13 cellular contexts compared by ENCODE assay signal in the genomic region with DNA sequence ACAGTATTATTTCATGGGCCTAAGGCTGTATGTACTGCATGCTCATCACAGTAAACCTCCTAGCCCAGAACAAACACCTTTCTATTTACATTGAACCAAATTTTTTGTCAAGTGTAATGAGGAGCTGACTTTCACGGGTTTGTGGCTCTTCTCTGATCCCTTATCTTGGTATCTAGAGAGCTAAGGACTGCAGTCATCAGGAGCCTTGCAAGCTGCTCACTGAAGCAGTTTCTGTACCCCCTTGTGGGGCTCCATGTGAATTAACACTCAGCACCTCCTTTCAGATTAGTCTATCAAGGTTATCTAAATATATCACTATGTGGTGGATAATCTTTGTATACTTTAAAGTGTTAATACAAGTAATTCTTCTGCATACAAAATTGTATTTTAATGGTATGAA.
DNase-seq lines count a peak whose midpoint lies in the region; ATAC-seq and TF ChIP-seq lines count a peak whose summit lies in the region.
"Had no signal": no experiment of that assay in that cellular context is flagged by ENCODE, and none has a peak within 500 bp of the region (broad histone marks: within the 10 kb centered on the region; RNA-seq: fewer than 3 reads in every experiment).

No MANE protein-coding gene starts in this region.

- no peak overlapping the region for H3K27ac ChIP-seq in MM.1S (ENCODE audit: low read length)
- H3K27ac ChIP-seq: C4-2B, heart left ventricle had no signal

- H3K4me3 ChIP-seq in MM.1S (ENCODE audit: low read length), result no peak overlapping the region
- H3K4me3 ChIP-seq: heart left ventricle had no signal

- H3K4me3 Mint-ChIP-seq in activated T-cell treated with anti-CD3 and anti-CD28 coated beads, Interleukin-2, amount 50 U/mL, for 4 hours, result no peak overlapping the region
- no peak overlapping the region for H3K4me3 Mint-ChIP-seq in nephron progenitor cell
- H3K4me3 Mint-ChIP-seq: naive B cell; T-helper 1 cell treated with Interleukin-12 subunit alpha and Interleukin-12 subunit beta and Interleukin-4 antibody, amounts not matched to agents 30 μg/mL and 1 μg/mL, for 36 hours had no signal

- no peak overlapping the region for H3K9ac ChIP-seq in MM.1S (ENCODE audit: low read length)

- no peaks in the 10 kb centered on the region for H3F3A ChIP-seq in MM.1S (ENCODE audit: insufficient read depth, low read length)

- H3K36me3 Mint-ChIP-seq in activated T-cell treated with anti-CD3 and anti-CD28 coated beads, Interleukin-2, amount 50 U/mL, for 4 hours (ENCODE audit: insufficient read depth), result peaks cover 6% of the 10 kb centered on the region
- no peaks in the 10 kb centered on the region for H3K36me3 Mint-ChIP-seq in nephron progenitor cell (ENCODE audit: low read depth)
- H3K36me3 Mint-ChIP-seq: naive B cell had no signal

- H3K9me3 Mint-ChIP-seq in activated T-cell treated with anti-CD3 and anti-CD28 coated beads, Interleukin-2, amount 50 U/mL, for 4 hours, result no peaks in the 10 kb centered on the region
- H3K9me3 Mint-ChIP-seq in nephron progenitor cell, result no peaks in the 10 kb centered on the region
- H3K9me3 Mint-ChIP-seq: naive B cell; T-helper 1 cell treated with Interleukin-12 subunit alpha and Interleukin-12 subunit beta and Interleukin-4 antibody, amounts not matched to agents 30 μg/mL and 1 μg/mL, for 36 hours had no signal

- DNase-seq in activated T-cell treated with anti-CD3 and anti-CD28 coated beads, Interleukin-2, amount 50 U/mL, for 4 hours, result peak; percentile 8
- no peak for DNase-seq in activated T-cell treated with anti-CD3 and anti-CD28 coated beads, Interleukin-2, amount 50 U/mL, for 1 hour
- DNase-seq in MM.1S (peak; percentile 69), sciatic nerve (ENCODE audit: low spot score) (no peak), cerebellar nuclear complex (lab: John Stamatoyannopoulos, UW) (no peak), nephron progenitor cell (no peak), mucosa of gallbladder (ENCODE audit: low spot score) (no peak)
- DNase-seq in activated gamma-delta T cell treated with anti-CD3 and anti-CD28 coated beads, Interleukin-2, amount 50 U/mL, for 16 hours (ENCODE audit: low read depth), result peak; percentile 9
- DNase-seq: heart left ventricle, naive B cell, NCI-H2081 treated with DMSO at 0.1 percent for 48 hours had no signal

- H3K79me2 ChIP-seq in MM.1S (ENCODE audit: low read length), result no peaks in the 10 kb centered on the region

- H3K27me3 ChIP-seq in MM.1S (replicated peaks; ENCODE audit: insufficient read depth, low read length), result no peaks in the 10 kb centered on the region
- H3K27me3 ChIP-seq: heart left ventricle had no signal

- peaks cover 23% of the 10 kb centered on the region for H3K4me1 ChIP-seq in MM.1S (ENCODE audit: low read length)

- no peak overlapping the region for H3K4me2 ChIP-seq in MM.1S (ENCODE audit: low read depth, low read length)

- no peaks in the 10 kb centered on the region for H3K9me3 ChIP-seq in MM.1S (replicated peaks; ENCODE audit: insufficient read depth, low read length)
- H3K9me3 ChIP-seq: heart left ventricle had no signal

- TF ChIP-seq CTCF in MM.1S (IDR thresholded peaks at IDR 0.05; ENCODE audit: low read length) (peak; percentile 48), nephron progenitor cell (IDR thresholded peaks at IDR 0.05) (no peak)

- peak; percentile 88 to 98 for ATAC-seq in activated T-cell treated with anti-CD3 and anti-CD28 coated beads, Interleukin-2, amount 50 U/mL, for 4 hours
- peak; percentile 22 for ATAC-seq in sciatic nerve

- no peak overlapping the region for H3K27ac Mint-ChIP-seq in nephron progenitor cell
- H3K27ac Mint-ChIP-seq: T-helper 1 cell treated with Interleukin-12 subunit alpha and Interleukin-12 subunit beta and Interleukin-4 antibody, amounts not matched to agents 30 μg/mL and 1 μg/mL, for 36 hours had no signal

- intact Hi-C loops in sciatic nerve (cut with DNase I), result no loop called here

- no peaks in the 10 kb centered on the region for H3K9me2 ChIP-seq in MM.1S (replicated peaks; ENCODE audit: insufficient read depth, low read length)

- no peaks in the 10 kb centered on the region for H4K20me1 ChIP-seq in MM.1S (ENCODE audit: insufficient read depth, low read length)

- H2AFZ ChIP-seq in MM.1S (ENCODE audit: low read length), result no peak overlapping the region

- no peaks in the 10 kb centered on the region for H3K36me3 ChIP-seq in MM.1S (replicated peaks; ENCODE audit: insufficient read depth, low read length)
- H3K36me3 ChIP-seq: heart left ventricle had no signal

- H3K27me3 Mint-ChIP-seq in activated T-cell treated with anti-CD3 and anti-CD28 coated beads, Interleukin-2, amount 50 U/mL, for 4 hours (ENCODE audit: low read depth), result no peaks in the 10 kb centered on the region
- H3K27me3 Mint-ChIP-seq in nephron progenitor cell (ENCODE audit: low read depth, poor library complexity), result no peaks in the 10 kb centered on the region
- H3K27me3 Mint-ChIP-seq: naive B cell had no signal

- peaks cover 7% of the 10 kb centered on the region for H3K4me1 Mint-ChIP-seq in activated T-cell treated with anti-CD3 and anti-CD28 coated beads, Interleukin-2, amount 50 U/mL, for 4 hours (ENCODE audit: low read depth)
- H3K4me1 Mint-ChIP-seq in nephron progenitor cell, result peaks cover 4% of the 10 kb centered on the region
- H3K4me1 Mint-ChIP-seq: naive B cell had no signal

Comparison
In these comparisons a context has a peak if more than half of its experiments do, and no peak if none do; other contexts are left out.
1. DNase-seq: peak in activated T-cell treated with anti-CD3 and anti-CD28 coated beads, Interleukin-2, amount 50 U/mL, for 4 hours (single experiment), MM.1S (single experiment) and activated gamma-delta T cell treated with anti-CD3 and anti-CD28 coated beads, Interleukin-2, amount 50 U/mL, for 16 hours (single experiment); none in activated T-cell treated with anti-CD3 and anti-CD28 coated beads, Interleukin-2, amount 50 U/mL, for 1 hour (single experiment), sciatic nerve (single experiment), cerebellar nuclear complex (0 of 2), nephron progenitor cell (single experiment) and mucosa of gallbladder (single experiment).